In the genomic region with DNA sequence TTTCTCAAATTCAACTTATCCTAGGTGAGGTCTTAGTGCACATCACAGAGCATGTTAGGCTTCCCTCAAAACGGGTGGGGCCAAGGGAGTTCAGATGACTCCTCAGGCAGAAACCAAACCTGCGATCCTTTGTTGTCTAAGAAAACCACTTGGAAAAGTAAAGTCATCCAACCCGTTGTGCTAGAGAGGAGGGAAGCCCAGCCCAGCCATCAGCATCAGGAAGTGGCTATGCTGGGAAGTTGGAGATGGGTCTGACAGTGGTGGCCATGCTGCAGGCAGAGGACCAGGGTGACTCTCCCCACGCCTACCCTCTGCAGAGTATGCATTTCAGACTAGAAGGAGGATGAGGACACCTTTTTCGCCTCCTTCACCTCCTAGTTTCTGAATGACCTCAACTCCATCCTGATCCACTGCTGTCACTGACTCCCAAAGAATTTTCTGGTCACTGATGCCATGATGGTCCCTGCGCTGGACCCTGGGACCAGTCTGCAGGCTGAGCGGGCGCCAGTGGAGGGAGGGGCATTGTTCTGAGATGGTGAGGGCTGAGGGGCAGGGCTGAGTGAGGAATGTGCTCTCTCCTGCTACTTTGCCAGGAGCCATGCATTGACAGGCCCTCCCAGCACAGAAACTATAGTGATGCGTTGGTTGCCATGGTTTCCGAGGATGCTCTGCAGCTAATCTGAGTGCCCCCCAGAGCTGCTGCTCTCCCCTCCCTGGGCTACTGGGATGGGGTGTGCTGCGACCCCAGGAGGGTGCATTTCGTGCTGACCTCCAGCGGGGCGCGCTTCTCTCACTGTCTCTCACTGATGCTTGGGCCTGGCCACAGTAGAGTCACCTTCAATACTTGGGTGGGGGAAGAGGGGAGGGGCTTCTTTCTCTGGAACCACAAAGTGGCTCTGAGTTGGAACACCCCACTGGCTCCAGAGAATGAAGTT, we compare ENCODE assay signal across 13 cellular contexts. TPM values are rescaled to one million over a fixed set of nuclear protein-coding genes. Genes with fewer than 3 reads are reported as not detected.
DNase-seq lines count a peak whose midpoint lies in the region; ATAC-seq and TF ChIP-seq lines count a peak whose summit lies in the region.
"Had no signal": no experiment of that assay in that cellular context is flagged by ENCODE, and none has a peak within 500 bp of the region (broad histone marks: within the 10 kb centered on the region; RNA-seq: fewer than 3 reads in every experiment).

No MANE protein-coding gene starts in this region.

- no peaks in the 10 kb centered on the region for H3K9me3 Mint-ChIP-seq in neural progenitor cell
- H3K9me3 Mint-ChIP-seq in activated T-cell treated with anti-CD3 and anti-CD28 coated beads, Interleukin-2, amount 50 U/mL, for 24 hours: no peaks in the 10 kb centered on the region
- H3K9me3 Mint-ChIP-seq: CD8-positive, alpha-beta memory T cell had no signal

- CTCF ChIA-PET in PC-3 (lab: Charles Lee): no interaction called here

- intact Hi-C loops in PC-3 (cut with micrococcal nuclease): no loop called here

- H3K27ac ChIP-seq in PC-3 (ENCODE audit: low read length) (no peak overlapping the region), neural progenitor cell (no peak overlapping the region), SJCRH30 (no peak overlapping the region)

- H3K9ac ChIP-seq in PC-3 (ENCODE audit: low read length) (no peak overlapping the region), neural progenitor cell (no peak overlapping the region)

- H2AFZ ChIP-seq in PC-3 (ENCODE audit: low read length) (peak overlapping the region; percentile 20; the same call in 1 of the 2 replicates), neural progenitor cell (replicated peaks) (no peak overlapping the region)

- 0 out of 2 replicates have a peak, but pooled peaks have one; percentile 27 for ATAC-seq in PC-3

- H3K4me1 Mint-ChIP-seq in neural progenitor cell: peaks cover 7% of the 10 kb centered on the region
- H3K4me1 Mint-ChIP-seq in activated T-cell treated with anti-CD3 and anti-CD28 coated beads, Interleukin-2, amount 50 U/mL, for 24 hours (ENCODE audit: low read depth): peaks cover 2% of the 10 kb centered on the region

- H3K4me2 ChIP-seq in PC-3 (ENCODE audit: low read length) (peak overlapping the region; percentile 10; the same call in 1 of the 2 replicates), neural progenitor cell (no peak overlapping the region)

- no peaks in the 10 kb centered on the region for H4K20me1 ChIP-seq in PC-3 (ENCODE audit: low read length)
- H4K20me1 ChIP-seq in neural progenitor cell (ENCODE audit: low read depth): peaks cover 14% of the 10 kb centered on the region

- H3K79me2 ChIP-seq in PC-3 (ENCODE audit: low read length) (no peaks in the 10 kb centered on the region), neural progenitor cell (ENCODE audit: low read depth) (no peaks in the 10 kb centered on the region)

- H3K9me3 ChIP-seq in PC-3 (ENCODE audit: low read length) (no peaks in the 10 kb centered on the region), neural progenitor cell (ENCODE audit: low read depth) (no peaks in the 10 kb centered on the region), SJCRH30 (replicated peaks) (no peaks in the 10 kb centered on the region)

- H3K27me3 Mint-ChIP-seq in neural progenitor cell (ENCODE audit: insufficient read depth, low read depth): peaks cover 73% of the 10 kb centered on the region
- H3K27me3 Mint-ChIP-seq in activated T-cell treated with anti-CD3 and anti-CD28 coated beads, Interleukin-2, amount 50 U/mL, for 24 hours: peaks cover 43% of the 10 kb centered on the region

- DNase-seq in ELF-1 (ENCODE audit: low read depth, low spot score) (peak; percentile 31), PC-3 (peak; percentile 71), epithelial cell of esophagus (ENCODE audit: low read depth) (peak; percentile 81), neural progenitor cell (ENCODE audit: low spot score) (peak; percentile 32), HCEC 1CT (no peak), Ammon's horn (ENCODE audit: low spot score) (no peak), SJCRH30 (no peak)
- DNase-seq in activated T-cell treated with anti-CD3 and anti-CD28 coated beads, Interleukin-2, amount 50 U/mL, for 24 hours: no peak
- DNase-seq: CD8-positive, alpha-beta memory T cell; NCI-H1048; NCI-H146; NCI-H446 had no signal

- H3K27ac Mint-ChIP-seq in neural progenitor cell: no peak overlapping the region
- H3K27ac Mint-ChIP-seq in activated T-cell treated with anti-CD3 and anti-CD28 coated beads, Interleukin-2, amount 50 U/mL, for 24 hours: no peak overlapping the region

- BruUV-seq in PC-3 (replicated peaks; lab: Mats Ljungman, UMichigan): no TSS peak

- no peaks in the 10 kb centered on the region for H3K9me2 ChIP-seq in PC-3 (replicated peaks; ENCODE audit: low read length)

- no peaks in the 10 kb centered on the region for H3F3A ChIP-seq in PC-3 (ENCODE audit: low read length, unreplicated experiment)
- peaks cover 12% of the 10 kb centered on the region for H3F3A ChIP-seq in neural progenitor cell (ENCODE audit: low read depth)

- H3K4me1 ChIP-seq in PC-3 (ENCODE audit: insufficient read depth, low read length) (peaks cover 16% of the 10 kb centered on the region), neural progenitor cell (peaks cover 17% of the 10 kb centered on the region), SJCRH30 (no peaks in the 10 kb centered on the region)

- no peaks in the 10 kb centered on the region for H3K36me3 ChIP-seq in PC-3 (ENCODE audit: low read depth, low read length)
- H3K36me3 ChIP-seq in neural progenitor cell: no peaks in the 10 kb centered on the region
- no peaks in the 10 kb centered on the region for H3K36me3 ChIP-seq in SJCRH30

- H3K4me3 ChIP-seq in PC-3 (ENCODE audit: low read length): no peak overlapping the region
- no peak overlapping the region for H3K4me3 ChIP-seq in epithelial cell of esophagus (ENCODE audit: low read length)
- H3K4me3 ChIP-seq in neural progenitor cell: no peak overlapping the region
- no peak overlapping the region for H3K4me3 ChIP-seq in SJCRH30

- TF ChIP-seq CTCF in PC-3 (conservative IDR thresholded peaks at IDR 0.05; ENCODE audit: low read depth, low read length) (no peak), epithelial cell of esophagus (IDR thresholded peaks at IDR 0.05; ENCODE audit: insufficient read depth, low read depth, low read length, missing control alignments) (no peak), neural progenitor cell (IDR thresholded peaks at IDR 0.05) (no peak)

- H3K27me3 ChIP-seq in PC-3 (ENCODE audit: low read length) (peaks cover 7% of the 10 kb centered on the region), neural progenitor cell (peaks cover 95% of the 10 kb centered on the region), SJCRH30 (no peaks in the 10 kb centered on the region)

- POLR2A ChIA-PET in PC-3 (lab: Charles Lee; ENCODE audit: unreplicated experiment): no interaction called here

- no peak overlapping the region for H3K4me3 Mint-ChIP-seq in neural progenitor cell
- no peak overlapping the region for H3K4me3 Mint-ChIP-seq in activated T-cell treated with anti-CD3 and anti-CD28 coated beads, Interleukin-2, amount 50 U/mL, for 24 hours
- H3K4me3 Mint-ChIP-seq: CD8-positive, alpha-beta memory T cell had no signal

- no peaks in the 10 kb centered on the region for H3K36me3 Mint-ChIP-seq in neural progenitor cell
- H3K36me3 Mint-ChIP-seq in activated T-cell treated with anti-CD3 and anti-CD28 coated beads, Interleukin-2, amount 50 U/mL, for 24 hours (ENCODE audit: low read depth): no peaks in the 10 kb centered on the region
- H3K36me3 Mint-ChIP-seq: CD8-positive, alpha-beta memory T cell had no signal

RNA-seq across cellular contexts. Expression of a gene that starts 20.4 kb away (rescaled TPM):
- total RNA-seq in PC-3 (2014; rRNA removed) (0.55 and 1.2 TPM in 2 replicates), neural progenitor cell (ENCODE audit: low replicate concordance) (0.28 TPM in 1 of 2 replicates, not detected in the other)
- total RNA-seq in SJCRH30 (2014; rRNA removed; shearing (Covaris generic)): not detected in 2 replicates

RNA-seq across cellular contexts. Expression of a gene that starts 28.2 kb away (rescaled TPM):
- total RNA-seq in PC-3 (2014; rRNA removed): not detected in 2 replicates
- 0.06 TPM in 1 of 2 replicates, not detected in the other for total RNA-seq in neural progenitor cell (ENCODE audit: low replicate concordance)
- not detected in 2 replicates for total RNA-seq in SJCRH30 (2014; rRNA removed; shearing (Covaris generic))
- total RNA-seq: CD8-positive, alpha-beta memory T cell; HT1080 had no signal

RNA-seq across cellular contexts. Expression of a gene that starts 51.2 kb away (rescaled TPM):
- total RNA-seq in PC-3 (2014; rRNA removed) (1.4 and 3.6 TPM in 2 replicates), neural progenitor cell (ENCODE audit: low replicate concordance) (not detected in 2 replicates)
- not detected in 2 replicates for total RNA-seq in SJCRH30 (2014; rRNA removed; shearing (Covaris generic))
- total RNA-seq: CD8-positive, alpha-beta memory T cell had no signal

RNA-seq across cellular contexts. Expression of a gene that starts 56.8 kb away (rescaled TPM):
- 2.9 TPM in 1 of 2 replicates, not detected in the other for total RNA-seq in PC-3 (2014; rRNA removed)
- 2.0 TPM in 1 of 2 replicates, not detected in the other for total RNA-seq in neural progenitor cell (ENCODE audit: low replicate concordance)
- 0.79 and 0.91 TPM in 2 replicates for total RNA-seq in SJCRH30 (2014; rRNA removed; shearing (Covaris generic))

Comparison
In these comparisons a context has a peak if more than half of its experiments do, and no peak if none do; other contexts are left out.
1. DNase-seq: peak in ELF-1 (single experiment), PC-3 (single experiment), epithelial cell of esophagus (single experiment) and neural progenitor cell (single experiment); none in activated T-cell treated with anti-CD3 and anti-CD28 coated beads, Interleukin-2, amount 50 U/mL, for 24 hours (single experiment), HCEC 1CT (single experiment), Ammon's horn (single experiment) and SJCRH30 (0 of 2).